Comparison of ENCODE assay signal across 9 cellular contexts in the genomic region with DNA sequence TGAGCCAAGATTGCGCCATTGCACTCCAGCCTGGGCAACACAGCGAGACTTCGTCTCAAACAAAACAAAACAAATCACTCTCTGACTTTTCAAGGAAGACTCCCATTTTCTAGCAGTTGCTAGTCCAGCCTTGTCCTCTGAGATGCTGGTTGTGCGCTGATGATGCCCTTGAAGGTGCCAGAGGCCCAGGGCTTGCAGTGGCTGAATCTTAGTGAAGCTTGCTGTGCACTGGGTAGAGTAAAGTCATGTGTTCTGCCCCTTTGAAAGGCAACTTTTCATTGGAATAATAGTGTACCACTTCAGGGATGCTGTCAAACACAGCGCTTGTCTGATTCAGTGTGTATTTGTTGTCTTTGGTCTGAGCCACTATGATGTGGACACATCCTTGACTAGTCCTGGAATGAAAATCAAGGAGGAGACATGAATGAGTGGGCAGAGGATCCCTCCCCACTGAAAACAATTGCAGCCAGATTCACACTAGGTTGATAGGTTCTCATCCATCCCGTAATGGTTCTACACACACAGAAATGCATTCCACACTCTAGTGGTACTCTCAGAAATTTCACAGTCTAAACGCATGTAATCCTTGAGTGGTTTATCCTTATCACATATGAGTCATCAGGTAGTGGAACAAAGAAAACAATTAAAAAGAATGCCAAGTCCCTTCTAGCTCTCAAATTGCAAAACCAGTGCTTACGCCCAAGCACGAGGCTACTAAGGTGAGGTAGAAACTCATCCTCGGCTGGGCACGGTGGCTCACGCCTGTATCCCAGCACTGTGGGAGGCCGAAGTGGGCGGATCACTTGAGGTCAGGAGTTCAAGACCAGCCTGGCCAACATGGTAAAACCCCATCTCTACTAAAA. TPM values are rescaled to one million over a fixed set of nuclear protein-coding genes. Genes with fewer than 3 reads are reported as not detected.
DNase-seq lines count a peak whose midpoint lies in the region; ATAC-seq and TF ChIP-seq lines count a peak whose summit lies in the region.
"Had no signal": no experiment of that assay in that cellular context is flagged by ENCODE, and none has a peak within 500 bp of the region (broad histone marks: within the 10 kb centered on the region; RNA-seq: fewer than 3 reads in every experiment).

No MANE protein-coding gene starts in this region.

- H3K36me3 ChIP-seq in adipocyte (ENCODE audit: control insufficient read depth, insufficient read depth, low read length, severe bottlenecking), result no peaks in the 10 kb centered on the region
- peaks cover 0 to 6% (median 0%) of the 10 kb centered on the region in 4 donors for H3K36me3 ChIP-seq in stomach
- H3K36me3 ChIP-seq in prostate gland, result no peaks in the 10 kb centered on the region
- H3K36me3 ChIP-seq: neutrophil had no signal

- TF ChIP-seq EP300 in stomach (IDR thresholded peaks at IDR 0.05), result no peak

- H3K4me3 ChIP-seq in adipocyte (ENCODE audit: low read length) (no peak overlapping the region), stomach (no peak overlapping the region), prostate gland (no peak overlapping the region)

- peaks cover 6% of the 10 kb centered on the region for H3K4me1 Mint-ChIP-seq in activated T-helper 1 cell treated with anti-CD3 and anti-CD28 coated beads, Interleukin-12 subunit alpha, Interleukin-12 subunit beta, Interleukin-2, Interleukin-4 antibody, amounts not matched to agents 30 ng/mL and 10 ng/mL and 1 ng/mL, durations not matched to agents 14 hours and 24 hours and 36 hours (ENCODE audit: low read depth)

- no peak for TF ChIP-seq CTCF in stomach (IDR thresholded peaks at IDR 0.05)
- TF ChIP-seq CTCF in prostate gland (IDR thresholded peaks at IDR 0.05), result no peak

- H3K4me1 ChIP-seq in adipocyte (ENCODE audit: control insufficient read depth, insufficient read depth, low read length), result peaks cover 6% of the 10 kb centered on the region
- peaks cover 0 to 34% (median 19%) of the 10 kb centered on the region in 4 donors for H3K4me1 ChIP-seq in stomach
- no peaks in the 10 kb centered on the region for H3K4me1 ChIP-seq in prostate gland (replicated peaks)

- no peak overlapping the region for H3K27ac Mint-ChIP-seq in activated T-helper 1 cell treated with anti-CD3 and anti-CD28 coated beads, Interleukin-12 subunit alpha, Interleukin-12 subunit beta, Interleukin-2, Interleukin-4 antibody, amounts not matched to agents 30 ng/mL and 10 ng/mL and 1 ng/mL, durations not matched to agents 14 hours and 24 hours and 36 hours

- intact Hi-C loops in left cardiac atrium (cut with DNase I), result no loop called here
- intact Hi-C loops in stomach (cut with DNase I; ENCODE audit: low total_unique reads), result loop anchor here (5.0 to 10.0 kb wide), 2 partner anchors 58 to 391 kb away; a partner anchor contains a TSS
- intact Hi-C loops in prostate gland (cut with DNase I), result no loop called here
- intact Hi-C loops in activated T-helper 1 cell treated with anti-CD3 and anti-CD28 coated beads, Interleukin-12 subunit alpha, Interleukin-12 subunit beta, Interleukin-2, Interleukin-4 antibody, amounts not matched to agents 30 ng/mL and 10 ng/mL and 1 ng/mL, durations not matched to agents 14 hours and 24 hours and 36 hours (cut with micrococcal nuclease), result loop anchor here (5.0 to 10.0 kb wide), 3 partner anchors 393 to 601 kb away; no protein-coding TSS in a partner anchor

- no peak overlapping the region for H3K9ac ChIP-seq in adipocyte (ENCODE audit: low read length)

- DNase-seq in HT-29 (ENCODE audit: low spot score) (peak; percentile 26), adipocyte (ENCODE audit: low read depth) (peak; percentile 65), left cardiac atrium (peak; percentile 52), stomach (peak; percentile 27), prostate gland (ENCODE audit: low spot score) (no peak)
- DNase-seq in activated T-helper 1 cell treated with anti-CD3 and anti-CD28 coated beads, Interleukin-12 subunit alpha, Interleukin-12 subunit beta, Interleukin-2, Interleukin-4 antibody, amounts not matched to agents 30 ng/mL and 10 ng/mL and 1 ng/mL, durations not matched to agents 14 hours and 24 hours and 36 hours (ENCODE audit: low spot score), result no peak
- no peak for DNase-seq in activated CD8-positive, alpha-beta memory T cell treated with anti-CD3 and anti-CD28 coated beads for 24 hours
- DNase-seq: activated CD4-positive, alpha-beta T cell treated with anti-CD3 and anti-CD28 coated beads, Interleukin-2, amount 50 U/mL, for 1 hour had no signal

- H3K27me3 ChIP-seq in adipocyte (replicated peaks; ENCODE audit: control insufficient read depth, insufficient read depth, low read length), result peaks cover 4% of the 10 kb centered on the region
- no peaks in the 10 kb centered on the region for H3K27me3 ChIP-seq in stomach
- no peaks in the 10 kb centered on the region for H3K27me3 ChIP-seq in prostate gland (replicated peaks; ENCODE audit: insufficient read depth)
- H3K27me3 ChIP-seq: neutrophil had no signal

- H3K9me3 ChIP-seq in adipocyte (ENCODE audit: control insufficient read depth, low read length) (no peaks in the 10 kb centered on the region), stomach (no peaks in the 10 kb centered on the region), prostate gland (no peaks in the 10 kb centered on the region)
- H3K9me3 ChIP-seq: neutrophil had no signal

- H3K36me3 Mint-ChIP-seq in activated T-helper 1 cell treated with anti-CD3 and anti-CD28 coated beads, Interleukin-12 subunit alpha, Interleukin-12 subunit beta, Interleukin-2, Interleukin-4 antibody, amounts not matched to agents 30 ng/mL and 10 ng/mL and 1 ng/mL, durations not matched to agents 14 hours and 24 hours and 36 hours (ENCODE audit: low read depth), result no peaks in the 10 kb centered on the region

- no peaks in the 10 kb centered on the region for H3K9me3 Mint-ChIP-seq in activated T-helper 1 cell treated with anti-CD3 and anti-CD28 coated beads, Interleukin-12 subunit alpha, Interleukin-12 subunit beta, Interleukin-2, Interleukin-4 antibody, amounts not matched to agents 30 ng/mL and 10 ng/mL and 1 ng/mL, durations not matched to agents 14 hours and 24 hours and 36 hours

- WGBS in stomach, 5 donors, result 50 to 68% (median 60%) methylated on average over 14 of the region's 14 CpGs
- WGBS in prostate gland, result 74% methylated on average over 14 of the region's 14 CpGs

- no peak overlapping the region for H3K4me3 Mint-ChIP-seq in activated T-helper 1 cell treated with anti-CD3 and anti-CD28 coated beads, Interleukin-12 subunit alpha, Interleukin-12 subunit beta, Interleukin-2, Interleukin-4 antibody, amounts not matched to agents 30 ng/mL and 10 ng/mL and 1 ng/mL, durations not matched to agents 14 hours and 24 hours and 36 hours

- no peak for TF ChIP-seq POLR2A in stomach (IDR thresholded peaks at IDR 0.05)
- TF ChIP-seq POLR2A in prostate gland (IDR thresholded peaks at IDR 0.05), result no peak

- H3K27ac ChIP-seq in stomach (peak overlapping the region in 4 of 5 donors; percentile 48 to 56 (median 50)), prostate gland (no peak overlapping the region)

- H3K27me3 Mint-ChIP-seq in activated T-helper 1 cell treated with anti-CD3 and anti-CD28 coated beads, Interleukin-12 subunit alpha, Interleukin-12 subunit beta, Interleukin-2, Interleukin-4 antibody, amounts not matched to agents 30 ng/mL and 10 ng/mL and 1 ng/mL, durations not matched to agents 14 hours and 24 hours and 36 hours (ENCODE audit: insufficient read depth), result peaks cover 16% of the 10 kb centered on the region

- peak; percentile 32 to 80 for ATAC-seq in left cardiac atrium

RNA-seq across cellular contexts. Expression of a gene that starts 17.8 kb away (rescaled TPM):
- not detected in 2 replicates for total RNA-seq in HT-29 (2014; rRNA removed; shearing (Covaris generic))
- total RNA-seq in left cardiac atrium (1 to 10 TPM; 3.4 to 3.6 TPM), stomach (1 to 10 TPM in 2 of 5 donors, under 1 TPM in 1, not detected in 2; 0.18 to 1.7 (median 1.0) TPM), prostate gland (10 to 100 TPM in 1 of 2 donors, under 1 TPM in 1; 0.46 to 11.4 TPM)
- polyA plus RNA-seq in stomach, result 1 to 10 TPM in 2 of 3 donors, under 1 TPM in 1; 0.81 to 4.1 (median 2.4) TPM
- total RNA-seq in activated T-helper 1 cell treated with anti-CD3 and anti-CD28 coated beads, Interleukin-12 subunit alpha, Interleukin-12 subunit beta, Interleukin-2, Interleukin-4 antibody, amounts not matched to agents 30 ng/mL and 10 ng/mL and 1 ng/mL, durations not matched to agents 14 hours and 24 hours and 36 hours, result not detected in 2 replicates

RNA-seq across cellular contexts. Expression of a gene that starts 18.0 kb away (rescaled TPM):
- not detected in 2 replicates for total RNA-seq in HT-29 (2014; rRNA removed; shearing (Covaris generic))
- 10 to 100 TPM; 13.5 to 21.4 TPM for total RNA-seq in left cardiac atrium
- total RNA-seq in stomach, result 10 to 100 TPM in 2 of 5 donors, 1 to 10 TPM in 2, under 1 TPM in 1; 0.87 to 13.8 (median 4.9) TPM
- polyA plus RNA-seq in stomach, result 1 to 10 TPM; 2.9 to 5.2 (median 4.0) TPM
- total RNA-seq in prostate gland, result 10 to 100 TPM in 1 of 2 donors, 1 to 10 TPM in 1; 5.4 to 29.9 TPM
- not detected in 2 replicates for total RNA-seq in activated T-helper 1 cell treated with anti-CD3 and anti-CD28 coated beads, Interleukin-12 subunit alpha, Interleukin-12 subunit beta, Interleukin-2, Interleukin-4 antibody, amounts not matched to agents 30 ng/mL and 10 ng/mL and 1 ng/mL, durations not matched to agents 14 hours and 24 hours and 36 hours

Comparison
In these comparisons a context has a peak if more than half of its experiments do, and no peak if none do; other contexts are left out.
1. DNase-seq: peak in HT-29 (single experiment), adipocyte (single experiment), left cardiac atrium (single experiment) and stomach (single experiment); none in prostate gland (single experiment), activated T-helper 1 cell treated with anti-CD3 and anti-CD28 coated beads, Interleukin-12 subunit alpha, Interleukin-12 subunit beta, Interleukin-2, Interleukin-4 antibody, amounts not matched to agents 30 ng/mL and 10 ng/mL and 1 ng/mL, durations not matched to agents 14 hours and 24 hours and 36 hours (single experiment) and activated CD8-positive, alpha-beta memory T cell treated with anti-CD3 and anti-CD28 coated beads for 24 hours (single experiment).
2. H3K27ac ChIP-seq: peak in stomach (4 of 5); none in prostate gland (0 of 2).
3. intact Hi-C loops: an anchor here in stomach (5.0 to 10.0 kb wide) and activated T-helper 1 cell treated with anti-CD3 and anti-CD28 coated beads, Interleukin-12 subunit alpha, Interleukin-12 subunit beta, Interleukin-2, Interleukin-4 antibody, amounts not matched to agents 30 ng/mL and 10 ng/mL and 1 ng/mL, durations not matched to agents 14 hours and 24 hours and 36 hours (5.0 to 10.0 kb wide); none called in left cardiac atrium and prostate gland.